In the genomic region with DNA sequence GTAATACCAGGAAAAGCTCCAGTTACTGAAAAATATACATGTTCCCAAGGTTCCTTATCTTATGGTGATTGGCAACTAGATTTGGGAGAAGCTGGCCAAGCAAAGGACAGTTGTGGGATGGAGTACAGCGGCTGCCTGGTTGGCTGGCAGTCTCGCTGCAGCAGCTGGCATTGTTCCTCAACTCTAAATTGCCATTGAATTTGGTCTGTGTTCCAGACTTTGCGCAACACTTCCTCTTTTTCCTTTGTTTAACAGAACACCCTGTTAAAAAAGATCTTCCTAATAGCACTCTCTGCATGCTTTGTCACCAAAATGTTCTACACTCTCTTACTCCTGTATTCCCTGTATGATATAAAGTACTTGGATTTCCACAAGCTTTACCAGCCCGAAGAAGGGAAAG, we compare ENCODE assay signal across 12 cellular contexts.
DNase-seq lines count a peak whose midpoint lies in the region; ATAC-seq lines count a peak whose summit lies in the region.
"Had no signal": no experiment of that assay in that cellular context is flagged by ENCODE, and none has a peak within 500 bp of the region (broad histone marks: within the 10 kb centered on the region; RNA-seq: fewer than 3 reads in every experiment).

No MANE protein-coding gene starts in this region.

- ATAC-seq in HG03378 (IDR thresholded peaks at IDR 0.05; ENCODE audit: unreplicated experiment) = no peak
- ATAC-seq: naive thymus-derived CD8-positive, alpha-beta T cell had no signal

- DNase-seq in AML-193 (lab: John Stamatoyannopoulos, UW) (peak; percentile 51 to 63), MV-4-11 (lab: John Stamatoyannopoulos, UW) (peak; percentile 62), fibroblast of peridontal ligament (ENCODE audit: extremely low read depth) (peak; percentile 10), mucosa of gallbladder (ENCODE audit: low spot score) (peak; percentile 16), COLO668 (lab: John Stamatoyannopoulos, UW; ENCODE audit: unreplicated experiment) (no peak), activated T-cell treated with anti-CD3 and anti-CD28 coated beads for 4 hours (no peak)
- DNase-seq in activated naive CD4-positive, alpha-beta T cell treated with anti-CD3 and anti-CD28 coated beads, Interleukin-2, amount 50 U/mL, for 16 hours = no peak
- DNase-seq: BE2C; naive thymus-derived CD8-positive, alpha-beta T cell; NCI-H1092; NCI-H526 had no signal

Comparison
In these comparisons a context has a peak if more than half of its experiments do, and no peak if none do; other contexts are left out.
1. DNase-seq: peak in AML-193 (2 of 2), MV-4-11 (single experiment), fibroblast of peridontal ligament (single experiment) and mucosa of gallbladder (single experiment); none in COLO668 (single experiment), activated naive CD4-positive, alpha-beta T cell treated with anti-CD3 and anti-CD28 coated beads, Interleukin-2, amount 50 U/mL, for 16 hours (single experiment) and activated T-cell treated with anti-CD3 and anti-CD28 coated beads for 4 hours (single experiment).